ENCODE assay signal across 26 cellular contexts in the genomic region with DNA sequence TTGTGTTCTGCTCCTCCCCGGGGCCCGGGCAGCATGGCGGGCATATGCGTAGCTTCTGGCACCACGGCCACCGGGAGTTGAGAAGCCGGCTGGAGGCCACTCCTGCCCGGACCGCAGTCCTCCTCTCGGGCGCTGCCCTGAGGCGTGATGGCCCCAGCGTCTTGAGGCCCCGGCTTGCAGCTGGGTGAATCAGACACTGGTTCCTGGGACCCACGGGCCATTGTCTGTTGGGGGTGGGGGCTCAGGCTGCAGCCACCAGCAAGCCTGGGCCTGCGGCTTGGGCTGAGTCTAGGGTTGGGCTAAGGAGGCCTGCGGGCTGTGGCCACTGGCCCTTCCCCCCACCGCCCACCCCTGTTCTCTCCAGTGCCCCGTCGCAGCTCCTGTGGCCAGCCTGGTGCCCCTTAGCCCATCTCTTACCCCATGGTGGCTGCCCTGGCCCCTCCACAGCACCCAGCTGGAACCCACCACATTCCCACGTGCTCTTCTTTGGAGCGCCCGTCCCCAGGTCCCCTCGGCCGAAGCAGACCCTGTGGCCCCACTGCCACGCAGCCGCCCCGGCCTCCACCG.
"Had no signal": no experiment of that assay in that cellular context is flagged by ENCODE, and none has a peak within 500 bp of the region (broad histone marks: within the 10 kb centered on the region; RNA-seq: fewer than 3 reads in every experiment).

No MANE protein-coding gene starts in this region.

- H3K4me3 ChIP-seq: coronary artery, esophagus muscularis mucosa, gastroesophageal sphincter, lung, pancreas, smooth muscle cell, testis, tibial artery, upper lobe of left lung, uterus had no signal

- H3K27ac ChIP-seq: coronary artery, esophagus muscularis mucosa, foreskin keratinocyte, gastroesophageal sphincter, pancreas, testis, tibial artery, upper lobe of left lung, uterus had no signal

- H3K27me3 ChIP-seq: esophagus muscularis mucosa, foreskin keratinocyte, gastroesophageal sphincter, neutrophil, pancreas, testis, tibial artery, upper lobe of left lung, uterus had no signal

- H3K36me3 ChIP-seq: uterus had no signal

- H3K9me3 ChIP-seq: esophagus muscularis mucosa, gastroesophageal sphincter, pancreas, testis, tibial artery, upper lobe of left lung, uterus had no signal

- DNase-seq: dermis blood vessel endothelial cell; effector memory CD4-positive, alpha-beta T cell; foreskin keratinocyte; glutamatergic neuron; hypothalamus; immature natural killer cell; islet precursor cell; natural killer cell; stimulated activated CD4-positive, alpha-beta T cell treated with anti-CD3 and anti-CD28 coated beads, Interleukin-2, amount 100 ng/mL, for 24 hours; stimulated activated CD4-positive, alpha-beta T cell treated with anti-CD3 and anti-CD28 coated beads, Interleukin-4, amount 100 ng/mL, for 24 hours; stimulated activated naive CD8-positive, alpha-beta T cell treated with anti-CD3 and anti-CD28 coated beads, Interleukin-15, Interleukin-2, amounts not matched to agents 100 U/mL and 50 U/mL, for 24 hours; substantia nigra; testis; tibial artery; uterus had no signal

- H3K4me2 ChIP-seq: smooth muscle cell had no signal

- H3K4me1 ChIP-seq: foreskin keratinocyte, pancreas, uterus had no signal

- FAIRE-seq: endothelial cell of umbilical vein, pancreas had no signal

- ATAC-seq: foreskin keratinocyte; gastroesophageal sphincter; natural killer cell; pancreas; sciatic nerve; stimulated activated memory B cell treated with anti-CD40 and anti-IgM and Interleukin-4, amounts not matched to agents 10 μg/mL and 1 μg/mL and 100 μg/mL, for 72 hours; stimulated activated naive CD8-positive, alpha-beta T cell treated with anti-CD3 and anti-CD28 coated beads, Interleukin-15, Interleukin-2, amounts not matched to agents 100 U/mL and 50 U/mL, for 24 hours had no signal
